19 cellular contexts compared by ENCODE assay signal in the genomic region with DNA sequence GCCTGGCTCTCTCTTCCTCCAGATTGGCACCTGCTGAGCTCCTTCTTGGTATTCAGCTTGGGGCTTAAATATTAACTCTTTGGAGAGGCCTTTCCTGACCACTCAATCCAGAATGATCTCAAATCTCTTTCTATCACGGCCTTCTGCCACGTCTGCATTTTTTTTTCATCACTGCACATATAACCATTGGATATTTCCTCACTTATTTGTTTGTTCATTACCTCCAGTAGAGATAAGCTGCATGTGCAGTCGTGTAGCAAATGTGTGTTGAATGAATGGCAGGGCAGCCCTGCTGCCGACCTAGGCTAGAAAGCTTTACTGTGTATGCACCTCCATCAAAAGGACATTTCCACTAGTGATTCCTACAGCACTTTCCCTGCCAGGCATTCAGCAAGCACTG.
"Had no signal": no experiment of that assay in that cellular context is flagged by ENCODE, and none has a peak within 500 bp of the region (broad histone marks: within the 10 kb centered on the region; RNA-seq: fewer than 3 reads in every experiment).

No MANE protein-coding gene starts in this region.

- H3K36me3 Mint-ChIP-seq: natural killer cell treated with Interleukin-12 subunit alpha and Interleukin-12 subunit beta and Interleukin-15 and Interleukin-18, amount 100 ng/mL, for 72 hours; type B pancreatic cell had no signal

- H3K27ac Mint-ChIP-seq: dendritic cell treated with granulocyte-macrophage colony-stimulating factor and Interleukin-4, amounts not matched to agents 40 ng/mL and 50 ng/mL, for 4 days; natural killer cell treated with Interleukin-12 subunit alpha and Interleukin-12 subunit beta and Interleukin-15 and Interleukin-18, amount 100 ng/mL, for 72 hours; type B pancreatic cell had no signal

- H3K4me1 ChIP-seq: esophagus muscularis mucosa, gastrocnemius medialis, right atrium auricular region, suprapubic skin, thyroid gland had no signal

- H3K4me3 Mint-ChIP-seq: dendritic cell treated with granulocyte-macrophage colony-stimulating factor and Interleukin-4, amounts not matched to agents 40 ng/mL and 50 ng/mL, for 4 days; effector memory CD8-positive, alpha-beta T cell; immature natural killer cell; natural killer cell treated with Interleukin-12 subunit alpha and Interleukin-12 subunit beta and Interleukin-15 and Interleukin-18, amount 100 ng/mL, for 72 hours; type B pancreatic cell had no signal

- H3K9me3 Mint-ChIP-seq: dendritic cell treated with granulocyte-macrophage colony-stimulating factor and Interleukin-4, amounts not matched to agents 40 ng/mL and 50 ng/mL, for 4 days; effector memory CD8-positive, alpha-beta T cell; immature natural killer cell; natural killer cell treated with Interleukin-12 subunit alpha and Interleukin-12 subunit beta and Interleukin-15 and Interleukin-18, amount 100 ng/mL, for 72 hours; type B pancreatic cell had no signal

- H3K36me3 ChIP-seq: esophagus muscularis mucosa, gastrocnemius medialis, right atrium auricular region, suprapubic skin, thyroid gland had no signal

- H3K4me2 ChIP-seq: smooth muscle cell had no signal

- H3K27ac ChIP-seq: epithelial cell of prostate, esophagus muscularis mucosa, gastrocnemius medialis, right atrium auricular region, suprapubic skin, thyroid gland had no signal

- H3K4me3 ChIP-seq: esophagus muscularis mucosa, gastrocnemius medialis, mucosa of descending colon, right atrium auricular region, smooth muscle cell, suprapubic skin, thyroid gland had no signal

- FAIRE-seq: kidney, urothelium cell line had no signal

- ATAC-seq: effector memory CD8-positive, alpha-beta T cell; gastrocnemius medialis; left colon; mucosa of descending colon; natural killer cell treated with Interleukin-12 subunit alpha and Interleukin-12 subunit beta and Interleukin-15 and Interleukin-18, amount 100 ng/mL, for 72 hours had no signal

- H3K9me3 ChIP-seq: esophagus muscularis mucosa, gastrocnemius medialis, mucosa of descending colon, right atrium auricular region, suprapubic skin, thyroid gland had no signal

- H3K27me3 Mint-ChIP-seq: dendritic cell treated with granulocyte-macrophage colony-stimulating factor and Interleukin-4, amounts not matched to agents 40 ng/mL and 50 ng/mL, for 4 days; effector memory CD8-positive, alpha-beta T cell; natural killer cell treated with Interleukin-12 subunit alpha and Interleukin-12 subunit beta and Interleukin-15 and Interleukin-18, amount 100 ng/mL, for 72 hours had no signal

- H3K27me3 ChIP-seq: esophagus muscularis mucosa, gastrocnemius medialis, right atrium auricular region, suprapubic skin, thyroid gland had no signal

- H3K4me1 Mint-ChIP-seq: immature natural killer cell had no signal

- DNase-seq: effector memory CD8-positive, alpha-beta T cell; gastrocnemius medialis; immature natural killer cell; kidney; left colon; mammary epithelial cell; mucosa of descending colon; stimulated activated CD4-positive, alpha-beta T cell treated with anti-CD3 and anti-CD28 coated beads, Interleukin-2, amount 100 ng/mL, for 48 hours; stimulated activated naive CD4-positive, alpha-beta T cell treated with Interleukin-2 at 50 U/mL for 16 hours; thyroid gland had no signal
